Comparison of ENCODE assay signal across 9 cellular contexts in genomic region chr17:41865596-41865893, GRCh38. TPM values are rescaled to one million over a fixed set of nuclear protein-coding genes. Genes with fewer than 3 reads are reported as not detected.
DNase-seq lines count a peak whose midpoint lies in the region; ATAC-seq lines count a peak whose summit lies in the region.
"Had no signal": no experiment of that assay in that cellular context is flagged by ENCODE, and none has a peak within 500 bp of the region (broad histone marks: within the 10 kb centered on the region; RNA-seq: fewer than 3 reads in every experiment).

No MANE protein-coding gene starts in this region.

- no CpG with 5 or more reads among the region's 10 CpGs for WGBS in iPS DF 6.9 (ENCODE audit: insufficient coverage, insufficient read length)

- H3K36me3 Mint-ChIP-seq in activated T-helper 1 cell treated with anti-CD3 and anti-CD28 coated beads, Interleukin-12 subunit alpha, Interleukin-12 subunit beta, Interleukin-2, Interleukin-4 antibody, amounts not matched to agents 30 ng/mL and 10 ng/mL and 1 ng/mL, durations not matched to agents 14 hours and 24 hours and 36 hours (ENCODE audit: low read depth), result peaks cover 25% of the 10 kb centered on the region

- H3K9me3 Mint-ChIP-seq in activated T-helper 1 cell treated with anti-CD3 and anti-CD28 coated beads, Interleukin-12 subunit alpha, Interleukin-12 subunit beta, Interleukin-2, Interleukin-4 antibody, amounts not matched to agents 30 ng/mL and 10 ng/mL and 1 ng/mL, durations not matched to agents 14 hours and 24 hours and 36 hours, result no peaks in the 10 kb centered on the region

- H3K27me3 ChIP-seq in iPS DF 6.9 (ENCODE audit: control insufficient read depth, insufficient read depth, low read length) (no peaks in the 10 kb centered on the region), subcutaneous abdominal adipose tissue (ENCODE audit: control insufficient read depth in 5 of 5, insufficient read depth in 4 of 5, low read length in 5 of 5) (no peaks in the 10 kb centered on the region)

- H3K9ac ChIP-seq in subcutaneous abdominal adipose tissue (ENCODE audit: low read length in 5 of 5), result peak overlapping the region in 4 of 5 donors; percentile 1 to 76 (median 54)

- no peak for ATAC-seq in GM21526 (IDR thresholded peaks at IDR 0.05; ENCODE audit: low FRiP score, unreplicated experiment)
- no peak for ATAC-seq in GM18868 (IDR thresholded peaks at IDR 0.05; ENCODE audit: unreplicated experiment)

- H3K36me3 ChIP-seq in iPS DF 6.9 (ENCODE audit: control insufficient read depth, insufficient read depth, low read length), result peaks cover 18% of the 10 kb centered on the region
- H3K36me3 ChIP-seq in subcutaneous abdominal adipose tissue (ENCODE audit: control insufficient read depth in 5 of 5, insufficient read depth in 5 of 5, low read length in 5 of 5), result peaks cover 14 to 36% (median 32%) of the 10 kb centered on the region in 5 donors

- H3K27ac ChIP-seq in iPS DF 6.9 (ENCODE audit: low read length) (no peak overlapping the region), subcutaneous abdominal adipose tissue (ENCODE audit: low read depth, low read length) (no peak overlapping the region)

- H3K27me3 Mint-ChIP-seq in activated T-helper 1 cell treated with anti-CD3 and anti-CD28 coated beads, Interleukin-12 subunit alpha, Interleukin-12 subunit beta, Interleukin-2, Interleukin-4 antibody, amounts not matched to agents 30 ng/mL and 10 ng/mL and 1 ng/mL, durations not matched to agents 14 hours and 24 hours and 36 hours (ENCODE audit: insufficient read depth), result no peaks in the 10 kb centered on the region

- H3K4me3 Mint-ChIP-seq in activated T-helper 1 cell treated with anti-CD3 and anti-CD28 coated beads, Interleukin-12 subunit alpha, Interleukin-12 subunit beta, Interleukin-2, Interleukin-4 antibody, amounts not matched to agents 30 ng/mL and 10 ng/mL and 1 ng/mL, durations not matched to agents 14 hours and 24 hours and 36 hours, result no peak overlapping the region

- H3K4me1 Mint-ChIP-seq in activated T-helper 1 cell treated with anti-CD3 and anti-CD28 coated beads, Interleukin-12 subunit alpha, Interleukin-12 subunit beta, Interleukin-2, Interleukin-4 antibody, amounts not matched to agents 30 ng/mL and 10 ng/mL and 1 ng/mL, durations not matched to agents 14 hours and 24 hours and 36 hours (ENCODE audit: low read depth), result peaks cover 35% of the 10 kb centered on the region

- no peaks in the 10 kb centered on the region for H3K9me3 ChIP-seq in iPS DF 6.9 (ENCODE audit: control insufficient read depth, insufficient read depth, low read length)
- H3K9me3 ChIP-seq in subcutaneous abdominal adipose tissue (ENCODE audit: control insufficient read depth in 5 of 5, low read length in 5 of 5), result no peaks in the 10 kb centered on the region

- peaks cover 3% of the 10 kb centered on the region; the same call in 1 of the 2 replicates for H3K4me1 ChIP-seq in iPS DF 6.9 (ENCODE audit: control insufficient read depth, insufficient read depth, low read length)
- H3K4me1 ChIP-seq in subcutaneous abdominal adipose tissue (ENCODE audit: control insufficient read depth in 5 of 5, insufficient read depth in 5 of 5, low read length in 5 of 5), result peaks cover 8 to 35% (median 24%) of the 10 kb centered on the region in 5 donors

- H3K27ac Mint-ChIP-seq in activated T-helper 1 cell treated with anti-CD3 and anti-CD28 coated beads, Interleukin-12 subunit alpha, Interleukin-12 subunit beta, Interleukin-2, Interleukin-4 antibody, amounts not matched to agents 30 ng/mL and 10 ng/mL and 1 ng/mL, durations not matched to agents 14 hours and 24 hours and 36 hours, result peak overlapping the region; percentile 83

- intact Hi-C loops in activated T-helper 1 cell treated with anti-CD3 and anti-CD28 coated beads, Interleukin-12 subunit alpha, Interleukin-12 subunit beta, Interleukin-2, Interleukin-4 antibody, amounts not matched to agents 30 ng/mL and 10 ng/mL and 1 ng/mL, durations not matched to agents 14 hours and 24 hours and 36 hours (cut with micrococcal nuclease), result loop anchor here (1.0 to 10.0 kb wide), 9 partner anchors 29 to 290 kb away; partner anchors contain the start of genes CNP, EIF1, FKBP10 and JUP

- peak; percentile 49 for DNase-seq in NCI-H2107 treated with DMSO at 0.1 percent for 48 hours (lab: John Stamatoyannopoulos, UW; ENCODE audit: unreplicated experiment)
- DNase-seq in NCI-H2107 (lab: John Stamatoyannopoulos, UW), result no peak
- no peak for DNase-seq in activated T-helper 1 cell treated with anti-CD3 and anti-CD28 coated beads, Interleukin-12 subunit alpha, Interleukin-12 subunit beta, Interleukin-2, Interleukin-4 antibody, amounts not matched to agents 30 ng/mL and 10 ng/mL and 1 ng/mL, durations not matched to agents 14 hours and 24 hours and 36 hours (ENCODE audit: low spot score)
- DNase-seq in iPS DF 6.9 (ENCODE audit: low read depth, low spot score), result no peak
- DNase-seq in NCI-H1092 treated with DMSO at 0.1 percent for 48 hours (lab: John Stamatoyannopoulos, UW), result no peak

- H3K4me3 ChIP-seq in iPS DF 6.9 (ENCODE audit: low read length) (peak overlapping the region; percentile 25; the same call in 1 of the 2 replicates), subcutaneous abdominal adipose tissue (ENCODE audit: low read depth in 1 of 5, low read length in 5 of 5) (peak overlapping the region; percentile 54 to 96 (median 94))

RNA-seq across cellular contexts. Expression of gene KLHL11, which starts 0.3 kb away (rescaled TPM):
- total RNA-seq in activated T-helper 1 cell treated with anti-CD3 and anti-CD28 coated beads, Interleukin-12 subunit alpha, Interleukin-12 subunit beta, Interleukin-2, Interleukin-4 antibody, amounts not matched to agents 30 ng/mL and 10 ng/mL and 1 ng/mL, durations not matched to agents 14 hours and 24 hours and 36 hours, result 20.0 and 21.7 TPM in 2 replicates

RNA-seq across cellular contexts. Expression of gene KLHL10, which starts 27.9 kb away (rescaled TPM):
- total RNA-seq in activated T-helper 1 cell treated with anti-CD3 and anti-CD28 coated beads, Interleukin-12 subunit alpha, Interleukin-12 subunit beta, Interleukin-2, Interleukin-4 antibody, amounts not matched to agents 30 ng/mL and 10 ng/mL and 1 ng/mL, durations not matched to agents 14 hours and 24 hours and 36 hours, result not detected in 2 replicates
- total RNA-seq: A172 had no signal

RNA-seq across cellular contexts. Expression of gene NT5C3B, which starts 29.5 kb away (rescaled TPM):
- 40.8 and 44.5 TPM in 2 replicates for total RNA-seq in activated T-helper 1 cell treated with anti-CD3 and anti-CD28 coated beads, Interleukin-12 subunit alpha, Interleukin-12 subunit beta, Interleukin-2, Interleukin-4 antibody, amounts not matched to agents 30 ng/mL and 10 ng/mL and 1 ng/mL, durations not matched to agents 14 hours and 24 hours and 36 hours

RNA-seq across cellular contexts. Expression of gene FKBP10, which starts 52.7 kb away (rescaled TPM):
- 0.62 and 1.1 TPM in 2 replicates for total RNA-seq in activated T-helper 1 cell treated with anti-CD3 and anti-CD28 coated beads, Interleukin-12 subunit alpha, Interleukin-12 subunit beta, Interleukin-2, Interleukin-4 antibody, amounts not matched to agents 30 ng/mL and 10 ng/mL and 1 ng/mL, durations not matched to agents 14 hours and 24 hours and 36 hours

RNA-seq across cellular contexts. Expression of gene ACLY, which starts 53.2 kb away (rescaled TPM):
- 200 and 211 TPM in 2 replicates for total RNA-seq in activated T-helper 1 cell treated with anti-CD3 and anti-CD28 coated beads, Interleukin-12 subunit alpha, Interleukin-12 subunit beta, Interleukin-2, Interleukin-4 antibody, amounts not matched to agents 30 ng/mL and 10 ng/mL and 1 ng/mL, durations not matched to agents 14 hours and 24 hours and 36 hours
